In genomic region chr3:84968701-84969235, GRCh38 we compare ENCODE assay signal across 17 cellular contexts.
DNase-seq lines count a peak whose midpoint lies in the region; ATAC-seq lines count a peak whose summit lies in the region.
"Had no signal": no experiment of that assay in that cellular context is flagged by ENCODE, and none has a peak within 500 bp of the region (broad histone marks: within the 10 kb centered on the region; RNA-seq: fewer than 3 reads in every experiment).

No MANE protein-coding gene starts in this region.

- H3K36me3 Mint-ChIP-seq in effector memory CD8-positive, alpha-beta T cell (ENCODE audit: insufficient read depth): no peaks in the 10 kb centered on the region

- peaks cover 7 to 8% of the 10 kb centered on the region in 2 donors for H3K9me3 Mint-ChIP-seq in effector memory CD8-positive, alpha-beta T cell

- DNase-seq in HAP-1 (ENCODE audit: low spot score in 2 of 2) (no peak), cerebellar cortex (ENCODE audit: low spot score) (peak; percentile 61), medulla oblongata (ENCODE audit: extremely low spot score) (peak; percentile 46), T-helper 2 cell (no peak)
- no peak for DNase-seq in stimulated activated CD4-positive, alpha-beta T cell treated with anti-CD3 and anti-CD28 coated beads, Interleukin-4, amount 100 ng/mL, for 4 hours
- DNase-seq in effector memory CD8-positive, alpha-beta T cell: no peak
- DNase-seq: DMS79 treated with DMSO at 0.1 percent for 48 hours, H7, NCI-H1092 treated with DMSO at 0.1 percent for 48 hours, NCI-H146, NCI-H2081, NCI-H748 treated with DMSO at 0.1 percent for 48 hours, PC-9 had no signal

- H3K9me3 ChIP-seq in HAP-1 (no peaks in the 10 kb centered on the region), subcutaneous abdominal adipose tissue (ENCODE audit: control insufficient read depth in 5 of 5, low read length in 5 of 5) (no peaks in the 10 kb centered on the region)

- no peaks in the 10 kb centered on the region for H3K4me1 Mint-ChIP-seq in effector memory CD8-positive, alpha-beta T cell (ENCODE audit: low read depth in 2 of 2)

- H3K36me3 ChIP-seq in HAP-1 (replicated peaks) (no peaks in the 10 kb centered on the region), subcutaneous abdominal adipose tissue (ENCODE audit: control insufficient read depth in 5 of 5, insufficient read depth in 5 of 5, low read length in 5 of 5) (no peaks in the 10 kb centered on the region)

- H3K9ac ChIP-seq in subcutaneous abdominal adipose tissue (ENCODE audit: low read length in 5 of 5): no peak overlapping the region

- H3K4me3 ChIP-seq in HAP-1: peak overlapping the region; percentile 11
- H3K4me3 ChIP-seq in subcutaneous abdominal adipose tissue (ENCODE audit: low read depth in 1 of 5, low read length in 5 of 5): no peak overlapping the region
- H3K4me3 ChIP-seq: PC-9 had no signal

- no peak for ATAC-seq in GM19467 (IDR thresholded peaks at IDR 0.05; ENCODE audit: unreplicated experiment)
- ATAC-seq in effector memory CD8-positive, alpha-beta T cell (replicated peaks): no peak

- no peak overlapping the region for H3K27ac Mint-ChIP-seq in effector memory CD8-positive, alpha-beta T cell

- peaks cover 49% of the 10 kb centered on the region for H3K4me1 ChIP-seq in HAP-1
- peaks cover 0 to 7% (median 3%) of the 10 kb centered on the region in 5 donors for H3K4me1 ChIP-seq in subcutaneous abdominal adipose tissue (ENCODE audit: control insufficient read depth in 5 of 5, insufficient read depth in 5 of 5, low read length in 5 of 5)

- no peaks in the 10 kb centered on the region for H3K27me3 Mint-ChIP-seq in effector memory CD8-positive, alpha-beta T cell

- H3K27me3 ChIP-seq in HAP-1 (ENCODE audit: low read depth) (no peaks in the 10 kb centered on the region), subcutaneous abdominal adipose tissue (ENCODE audit: control insufficient read depth in 5 of 5, insufficient read depth in 4 of 5, low read length in 5 of 5) (no peaks in the 10 kb centered on the region)

- in situ Hi-C loops in HAP-1 (cut with MboI; ENCODE audit: low sequenced_read_pairs): loop anchor here (25.0 kb wide), 1 partner anchor 594 kb away; no protein-coding TSS in a partner anchor

- H3K4me3 Mint-ChIP-seq in effector memory CD8-positive, alpha-beta T cell: no peak overlapping the region

- peak overlapping the region; percentile 8 for H3K27ac ChIP-seq in subcutaneous abdominal adipose tissue (ENCODE audit: low read depth, low read length)
- H3K27ac ChIP-seq: C4-2B, PC-9, RWPE1 had no signal

Comparison
In these comparisons a context has a peak if more than half of its experiments do, and no peak if none do; other contexts are left out.
1. DNase-seq: peak in cerebellar cortex (single experiment) and medulla oblongata (single experiment); none in HAP-1 (0 of 2), stimulated activated CD4-positive, alpha-beta T cell treated with anti-CD3 and anti-CD28 coated beads, Interleukin-4, amount 100 ng/mL, for 4 hours (0 of 2), effector memory CD8-positive, alpha-beta T cell (0 of 3) and T-helper 2 cell (0 of 5).